In genomic region chr17:46262271-46262670, GRCh38 we compare ENCODE assay signal across 16 cellular contexts. TPM values are rescaled to one million over a fixed set of nuclear protein-coding genes. Genes with fewer than 3 reads are reported as not detected.
DNase-seq lines count a peak whose midpoint lies in the region; ATAC-seq, FAIRE-seq and TF ChIP-seq lines count a peak whose summit lies in the region.
"Had no signal": no experiment of that assay in that cellular context is flagged by ENCODE, and none has a peak within 500 bp of the region (broad histone marks: within the 10 kb centered on the region; RNA-seq: fewer than 3 reads in every experiment).

No MANE protein-coding gene starts in this region.

- H3K9me3 ChIP-seq in smooth muscle cell (replicated peaks; ENCODE audit: low read depth) = no peaks in the 10 kb centered on the region

- H3K27ac ChIP-seq in smooth muscle cell (ENCODE audit: low read depth) = peak overlapping the region; percentile 58
- H3K27ac ChIP-seq: SK-N-MC had no signal

- peaks cover 5% of the 10 kb centered on the region for H3K4me1 ChIP-seq in smooth muscle cell (ENCODE audit: low read depth)

- DNase-seq in NCI-H82 (lab: John Stamatoyannopoulos, UW) (peak; percentile 58), NCI-H82 treated with DMSO at 0.1 percent for 48 hours (lab: John Stamatoyannopoulos, UW; ENCODE audit: unreplicated experiment) (no peak), M059J (ENCODE audit: low read depth) (peak; percentile 33), dedifferentiated amniotic fluid mesenchymal stem cell (ENCODE audit: extremely low spot score) (peak; percentile 20), smooth muscle cell (lab: John Stamatoyannopoulos, UW; ENCODE audit: unreplicated experiment) (no peak), NOMO-1 (lab: John Stamatoyannopoulos, UW; ENCODE audit: unreplicated experiment in 2 of 2) (no peak), H54 (ENCODE audit: insufficient read length, low spot score) (no peak)
- no peak for DNase-seq in activated naive CD8-positive, alpha-beta T cell treated with anti-CD3 and anti-CD28 coated beads, Interleukin-2, amount 50 U/mL, for 24 hours
- DNase-seq: 8988T, COR-L47, DMS79 treated with DMSO at 0.1 percent for 48 hours, NCI-H1048, NCI-H2107, NCI-H345, NCI-H526 treated with DMSO at 0.1 percent for 48 hours had no signal

- no peaks in the 10 kb centered on the region for H3K9me3 Mint-ChIP-seq in activated naive CD8-positive, alpha-beta T cell treated with anti-CD3 and anti-CD28 coated beads, Interleukin-2, amount 50 U/mL, for 24 hours

- no peak overlapping the region for H3K9ac ChIP-seq in smooth muscle cell (ENCODE audit: low read depth)

- no peak overlapping the region for H3K4me3 ChIP-seq in smooth muscle cell
- H3K4me3 ChIP-seq: SK-N-MC had no signal

- H3K27me3 Mint-ChIP-seq in activated naive CD8-positive, alpha-beta T cell treated with anti-CD3 and anti-CD28 coated beads, Interleukin-2, amount 50 U/mL, for 24 hours = peaks cover 4% of the 10 kb centered on the region

- TF ChIP-seq POLR2A in H54 (IDR thresholded peaks at IDR 0.05; ENCODE audit: low read depth, low read length) = no peak

- H2AFZ ChIP-seq in smooth muscle cell (ENCODE audit: low read depth) = no peak overlapping the region

- no peaks in the 10 kb centered on the region for H3K79me2 ChIP-seq in smooth muscle cell (ENCODE audit: low read depth)

- no peaks in the 10 kb centered on the region for H3K36me3 Mint-ChIP-seq in activated naive CD8-positive, alpha-beta T cell treated with anti-CD3 and anti-CD28 coated beads, Interleukin-2, amount 50 U/mL, for 24 hours (ENCODE audit: low read depth)

- no peak for TF ChIP-seq CTCF in smooth muscle cell (IDR thresholded peaks at IDR 0.05; ENCODE audit: borderline replicate concordance, insufficient read depth, poor library complexity, severe bottlenecking)

- no peak overlapping the region for H3K4me2 ChIP-seq in smooth muscle cell

- H3K27me3 ChIP-seq in smooth muscle cell (ENCODE audit: low read depth) = peaks cover 9% of the 10 kb centered on the region

- H3K27ac Mint-ChIP-seq in activated naive CD8-positive, alpha-beta T cell treated with anti-CD3 and anti-CD28 coated beads, Interleukin-2, amount 50 U/mL, for 24 hours = no peak overlapping the region

- H4K20me1 ChIP-seq in smooth muscle cell (ENCODE audit: low read depth) = no peaks in the 10 kb centered on the region

- 57% methylated on average over 8 of the region's 8 CpGs for WGBS in smooth muscle cell (ENCODE audit: low lambda C conversion rate)

- no peak for FAIRE-seq in H54 (lab: Jason Lieb, UNC)

- peaks cover 35% of the 10 kb centered on the region for H3K4me1 Mint-ChIP-seq in activated naive CD8-positive, alpha-beta T cell treated with anti-CD3 and anti-CD28 coated beads, Interleukin-2, amount 50 U/mL, for 24 hours

- H3F3A ChIP-seq in smooth muscle cell (ENCODE audit: low read depth) = peaks cover 23% of the 10 kb centered on the region

- no peak for ATAC-seq in activated naive CD8-positive, alpha-beta T cell treated with anti-CD3 and anti-CD28 coated beads, Interleukin-2, amount 50 U/mL, for 24 hours

- H3K4me3 Mint-ChIP-seq in activated naive CD8-positive, alpha-beta T cell treated with anti-CD3 and anti-CD28 coated beads, Interleukin-2, amount 50 U/mL, for 24 hours = no peak overlapping the region

- no peaks in the 10 kb centered on the region for H3K36me3 ChIP-seq in smooth muscle cell (ENCODE audit: low read depth)

RNA-seq across cellular contexts. Expression of gene LRRC37A, which starts 32.7 kb away (rescaled TPM):
- total RNA-seq in M059J (2014; rRNA removed; shearing (Covaris generic)) = 0.89 and 1.5 TPM in 2 replicates
- total RNA-seq in smooth muscle cell = 0.99 and 1.8 TPM in 2 replicates
- 0.46 and 0.98 TPM in 2 replicates for polyA plus RNA-seq in smooth muscle cell

Comparison
In these comparisons a context has a peak if more than half of its experiments do, and no peak if none do; other contexts are left out.
1. DNase-seq: peak in NCI-H82 (single experiment), M059J (single experiment) and dedifferentiated amniotic fluid mesenchymal stem cell (single experiment); none in NCI-H82 treated with DMSO at 0.1 percent for 48 hours (single experiment), smooth muscle cell (single experiment), NOMO-1 (0 of 2), H54 (single experiment) and activated naive CD8-positive, alpha-beta T cell treated with anti-CD3 and anti-CD28 coated beads, Interleukin-2, amount 50 U/mL, for 24 hours (single experiment).